ENCODE assay signal across 11 cellular contexts in the genomic region with DNA sequence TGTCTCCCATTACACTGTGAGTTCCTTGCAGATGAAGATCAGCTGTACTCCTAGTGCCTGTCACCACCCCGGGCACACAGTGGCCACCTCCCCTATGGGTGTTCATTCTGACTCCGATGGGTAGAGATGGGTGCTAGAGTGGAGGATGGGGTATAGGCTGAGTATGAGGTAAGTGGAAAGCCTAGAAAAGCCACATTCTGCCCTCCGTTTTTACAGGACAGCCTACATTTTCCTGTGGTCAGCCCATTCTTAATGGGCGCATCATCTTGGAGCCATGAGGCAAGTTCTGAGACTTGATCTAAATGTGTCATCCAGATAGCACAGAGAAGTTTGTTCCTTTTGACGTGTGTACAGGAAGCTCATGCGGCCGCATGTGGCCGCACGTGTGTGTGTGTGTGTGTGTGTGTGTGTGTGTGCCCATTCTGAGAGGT.
A peak's percentile ranks its signal among the peaks of the same experiment; 100 is the strongest.
DNase-seq lines count a peak whose midpoint lies in the region; ATAC-seq and TF ChIP-seq lines count a peak whose summit lies in the region.
"Had no signal": no experiment of that assay in that cellular context is flagged by ENCODE, and none has a peak within 500 bp of the region (broad histone marks: within the 10 kb centered on the region; RNA-seq: fewer than 3 reads in every experiment).

No MANE protein-coding gene starts in this region.

- TF ChIP-seq CTCF in upper lobe of right lung (IDR thresholded peaks at IDR 0.05): no peak
- TF ChIP-seq CTCF in OCI-LY7 (conservative IDR thresholded peaks at IDR 0.05; ENCODE audit: low read length): no peak

- H3K9me2 ChIP-seq in OCI-LY7 (ENCODE audit: insufficient read depth, low read length): no peaks in the 10 kb centered on the region

- CTCF ChIA-PET in OCI-LY7 (lab: Charles Lee; ENCODE audit: unreplicated experiment): no interaction called here

- peaks cover 91% of the 10 kb centered on the region for H3K4me1 Mint-ChIP-seq in activated naive CD8-positive, alpha-beta T cell (ENCODE audit: low read depth)
- H3K4me1 Mint-ChIP-seq in memory B cell: peaks cover 13% of the 10 kb centered on the region

- no peak overlapping the region for H2AFZ ChIP-seq in OCI-LY7 (ENCODE audit: low read length)

- H3K27me3 Mint-ChIP-seq in activated naive CD8-positive, alpha-beta T cell: no peaks in the 10 kb centered on the region
- no peaks in the 10 kb centered on the region for H3K27me3 Mint-ChIP-seq in memory B cell

- H3K4me3 Mint-ChIP-seq in activated naive CD8-positive, alpha-beta T cell: no peak overlapping the region
- no peak overlapping the region for H3K4me3 Mint-ChIP-seq in memory B cell

- POLR2A ChIA-PET in OCI-LY7 (lab: Charles Lee): interaction anchor here (0.6 kb wide), 1 partner anchor 99 kb away, joined by 3 read pairs; no protein-coding TSS in a partner anchor

- no peaks in the 10 kb centered on the region for H3K79me2 ChIP-seq in OCI-LY7 (ENCODE audit: insufficient read depth, low read depth, low read length)

- H3K36me3 Mint-ChIP-seq in activated naive CD8-positive, alpha-beta T cell: peaks cover 40% of the 10 kb centered on the region
- H3K36me3 Mint-ChIP-seq in memory B cell: no peaks in the 10 kb centered on the region

- no TSS peak for BruUV-seq in OCI-LY7 (replicated peaks; lab: Mats Ljungman, UMichigan)

- H3K9me3 ChIP-seq in upper lobe of right lung: no peaks in the 10 kb centered on the region
- no peaks in the 10 kb centered on the region for H3K9me3 ChIP-seq in OCI-LY7 (ENCODE audit: low read length)

- H3K4me3 ChIP-seq in upper lobe of right lung: no peak overlapping the region
- H3K4me3 ChIP-seq in OCI-LY7 (ENCODE audit: low read depth, low read length, poor library complexity, severe bottlenecking): no peak overlapping the region

- no peaks in the 10 kb centered on the region for H4K20me1 ChIP-seq in OCI-LY7 (ENCODE audit: insufficient read depth, low read length)

- DNase-seq in AG08395 (ENCODE audit: low spot score): peak; percentile 70
- peak; percentile 95 for DNase-seq in HCEC 1CT
- no peak for DNase-seq in memory B cell (ENCODE audit: low spot score in 2 of 2)
- DNase-seq in SHP77 (lab: John Stamatoyannopoulos, UW): no peak
- no peak for DNase-seq in upper lobe of right lung
- no peak for DNase-seq in OCI-LY7 (ENCODE audit: low spot score)
- DNase-seq: foreskin melanocyte, GDM1, nucleus accumbens had no signal

- H3K27ac ChIP-seq in upper lobe of right lung (no peak overlapping the region), OCI-LY7 (ENCODE audit: low read depth, low read length, poor library complexity, severe bottlenecking) (no peak overlapping the region)

- peak overlapping the region; percentile 96 for H3K27ac Mint-ChIP-seq in activated naive CD8-positive, alpha-beta T cell
- H3K27ac Mint-ChIP-seq in memory B cell: no peak overlapping the region

- H3K4me2 ChIP-seq in OCI-LY7 (ENCODE audit: low read length): no peak overlapping the region

- intact Hi-C loops in upper lobe of right lung (cut with DNase I) (no loop called here), OCI-LY7 (cut with micrococcal nuclease; ENCODE audit: unreplicated experiment) (no loop called here)

- H3K36me3 ChIP-seq in upper lobe of right lung (peaks cover 7% of the 10 kb centered on the region), OCI-LY7 (ENCODE audit: insufficient read depth, low read length) (no peaks in the 10 kb centered on the region)

- H3K27me3 ChIP-seq in upper lobe of right lung: no peaks in the 10 kb centered on the region

- no peaks in the 10 kb centered on the region for H3K9me3 Mint-ChIP-seq in activated naive CD8-positive, alpha-beta T cell (ENCODE audit: low read depth)
- H3K9me3 Mint-ChIP-seq in memory B cell: no peaks in the 10 kb centered on the region

- H3K4me1 ChIP-seq in upper lobe of right lung (peaks cover 72% of the 10 kb centered on the region), OCI-LY7 (ENCODE audit: insufficient read depth, low read length, poor library complexity, severe bottlenecking) (peaks cover 26% of the 10 kb centered on the region)

- ATAC-seq in memory B cell (ENCODE audit: low read depth): peak; percentile 48
- no peak for ATAC-seq in GM18873 (IDR thresholded peaks at IDR 0.05; ENCODE audit: low FRiP score, unreplicated experiment)
- no peak for ATAC-seq in upper lobe of right lung

Comparison
In these comparisons a context has a peak if more than half of its experiments do, and no peak if none do; other contexts are left out.
1. DNase-seq: peak in AG08395 (single experiment) and HCEC 1CT (single experiment); none in memory B cell (0 of 2), SHP77 (0 of 2), upper lobe of right lung (single experiment) and OCI-LY7 (single experiment).